Comparison of ENCODE assay signal across 10 cellular contexts in the genomic region with DNA sequence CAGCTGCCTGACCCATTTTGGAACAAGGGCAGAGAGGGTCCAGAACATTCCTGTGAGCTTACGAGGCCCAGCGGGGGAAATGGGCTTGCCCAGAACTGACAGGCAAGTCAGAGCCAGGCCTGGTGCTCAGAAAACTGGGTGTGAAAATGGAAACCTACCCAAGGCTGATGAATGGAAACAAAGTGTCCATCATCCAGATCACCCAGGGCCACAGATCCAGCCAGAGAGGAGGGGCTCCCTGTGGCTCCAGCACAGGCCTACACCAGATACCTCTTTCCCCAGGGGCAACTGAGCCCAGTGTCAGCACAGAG. TPM values are rescaled to one million over a fixed set of nuclear protein-coding genes. Genes with fewer than 3 reads are reported as not detected.
A peak's percentile ranks its signal among the peaks of the same experiment; 100 is the strongest.
DNase-seq lines count a peak whose midpoint lies in the region; ATAC-seq and TF ChIP-seq lines count a peak whose summit lies in the region.
"Had no signal": no experiment of that assay in that cellular context is flagged by ENCODE, and none has a peak within 500 bp of the region (broad histone marks: within the 10 kb centered on the region; RNA-seq: fewer than 3 reads in every experiment).

No MANE protein-coding gene starts in this region.

- H4K20me1 ChIP-seq in neural cell (ENCODE audit: insufficient read depth): no peaks in the 10 kb centered on the region

- H3K9me3 Mint-ChIP-seq in activated T-cell treated with anti-CD3 and anti-CD28 coated beads, Interleukin-2, amount 50 U/mL, for 4 hours: no peaks in the 10 kb centered on the region

- H3K9me3 ChIP-seq in neural cell (ENCODE audit: low read length) (no peaks in the 10 kb centered on the region), mucosa of descending colon (no peaks in the 10 kb centered on the region)

- TF ChIP-seq EP300 in neural cell (conservative IDR thresholded peaks at IDR 0.05; ENCODE audit: poor library complexity, severe bottlenecking): no peak

- TF ChIP-seq RAD21 in neural cell (conservative IDR thresholded peaks at IDR 0.05): no peak

- H3K4me2 ChIP-seq in neural cell (ENCODE audit: low read length): no peak overlapping the region

- no peaks in the 10 kb centered on the region for H3K27me3 Mint-ChIP-seq in activated T-cell treated with anti-CD3 and anti-CD28 coated beads, Interleukin-2, amount 50 U/mL, for 4 hours (ENCODE audit: low read depth)

- no peak overlapping the region for H3K4me3 Mint-ChIP-seq in activated T-cell treated with anti-CD3 and anti-CD28 coated beads, Interleukin-2, amount 50 U/mL, for 4 hours

- H3K27ac ChIP-seq in dorsolateral prefrontal cortex (peak overlapping the region in 38 of 59 donors; percentile 0 to 94 (median 48)), neural cell (ENCODE audit: low read length) (no peak overlapping the region)
- H3K27ac ChIP-seq: C4-2B had no signal

- H3K9ac ChIP-seq in neural cell (ENCODE audit: low read length): no peak overlapping the region

- no peaks in the 10 kb centered on the region for H3F3A ChIP-seq in neural cell (ENCODE audit: insufficient read depth, low read length, poor library complexity, severe bottlenecking)

- H3K4me3 ChIP-seq in dorsolateral prefrontal cortex (peak overlapping the region in 34 of 59 donors; percentile 4 to 99 (median 90)), neural cell (ENCODE audit: low read length) (peak overlapping the region; percentile 95), mucosa of descending colon (no peak overlapping the region)

- TF ChIP-seq CTCF in dorsolateral prefrontal cortex (IDR thresholded peaks at IDR 0.05 in 54 of 56, conservative IDR thresholded peaks at IDR 0.05 in 2 of 56; ENCODE audit: low read depth in 1 of 56, partially characterized antibody in 56 of 56) (no peak), neural cell (IDR thresholded peaks at IDR 0.05; ENCODE audit: poor library complexity, severe bottlenecking) (no peak), mucosa of descending colon (IDR thresholded peaks at IDR 0.05) (no peak)

- H3K27me3 ChIP-seq in dorsolateral prefrontal cortex: no peaks in the 10 kb centered on the region
- H3K27me3 ChIP-seq in neural cell (ENCODE audit: insufficient read depth, low read depth, low read length): no peaks in the 10 kb centered on the region

- DNase-seq in ELR (ENCODE audit: low read depth) (peak; percentile 65), dorsolateral prefrontal cortex (no peak), mucosa of descending colon (no peak)
- no peak for DNase-seq in activated T-cell treated with anti-CD3 and anti-CD28 coated beads, Interleukin-2, amount 50 U/mL, for 4 hours
- DNase-seq: GOT3; NCI-H146; stimulated activated CD4-positive, alpha-beta T cell treated with anti-CD3 and anti-CD28 coated beads, Interleukin-4, amount 100 ng/mL, for 24 hours had no signal

- H3K4me1 Mint-ChIP-seq in activated T-cell treated with anti-CD3 and anti-CD28 coated beads, Interleukin-2, amount 50 U/mL, for 4 hours (ENCODE audit: low read depth): peaks cover 39% of the 10 kb centered on the region

- peaks cover 4% of the 10 kb centered on the region for H3K79me2 ChIP-seq in neural cell (replicated peaks; ENCODE audit: insufficient read depth, low read length)

- H3K9me2 ChIP-seq in neural cell (ENCODE audit: insufficient read depth, low read length): no peaks in the 10 kb centered on the region

- H2AFZ ChIP-seq in neural cell (ENCODE audit: low read depth, low read length): no peak overlapping the region

- peaks cover 12% of the 10 kb centered on the region for H3K36me3 Mint-ChIP-seq in activated T-cell treated with anti-CD3 and anti-CD28 coated beads, Interleukin-2, amount 50 U/mL, for 4 hours (ENCODE audit: insufficient read depth)

- peaks cover 40% of the 10 kb centered on the region for H3K4me1 ChIP-seq in mucosa of descending colon (ENCODE audit: low read depth)

- ATAC-seq in GM18861 (IDR thresholded peaks at IDR 0.05; ENCODE audit: unreplicated experiment) (no peak), mucosa of descending colon (no peak)
- ATAC-seq in activated T-cell treated with anti-CD3 and anti-CD28 coated beads, Interleukin-2, amount 50 U/mL, for 4 hours: no peak

- H3K36me3 ChIP-seq in neural cell (ENCODE audit: insufficient read depth, low read length) (no peaks in the 10 kb centered on the region), mucosa of descending colon (ENCODE audit: low read depth) (no peaks in the 10 kb centered on the region)

- intact Hi-C loops in dorsolateral prefrontal cortex (cut with DNase I) (loop anchor here in 1 of 2 donors (10.0 kb wide), 1 partner anchor 232 kb away; the partner anchor contains the start of gene TSPAN17), mucosa of descending colon (cut with DNase I, micrococcal nuclease) (loop anchor here in 1 of 2 donors (10.0 kb wide), 1 partner anchor 132 kb away; the partner anchor contains the start of gene CDHR2)

TF ChIP-seq in neural cell, 6 proteins besides CTCF, POLR2A, EP300 and RAD21:
- TF ChIP-seq MXI1 (conservative IDR thresholded peaks at IDR 0.05; ENCODE audit: poor library complexity, severe bottlenecking): no peak
- TF ChIP-seq REST (IDR thresholded peaks at IDR 0.05; ENCODE audit: borderline replicate concordance): no peak
- no peak for TF ChIP-seq SMC3 (conservative IDR thresholded peaks at IDR 0.05; ENCODE audit: poor library complexity)
- no peak for TF ChIP-seq POLR2AphosphoS5 (IDR thresholded peaks at IDR 0.05)
- TF ChIP-seq TAF1 (IDR thresholded peaks at IDR 0.05; ENCODE audit: low read depth): no peak
- TF ChIP-seq EZH2 (IDR thresholded peaks at IDR 0.05; ENCODE audit: borderline replicate concordance, insufficient read depth, low read length, poor library complexity, severe bottlenecking): no peak

RNA-seq across cellular contexts. Expression of gene CLTB, which starts 3.1 kb away (rescaled TPM):
- total RNA-seq in dorsolateral prefrontal cortex: 100 to 1,000 TPM in 115 of 120 experiments, 10 to 100 TPM in 5; 66.4 to 198 (median 136) TPM
- polyA plus RNA-seq in neural cell: 239 and 245 TPM in 2 replicates
- polyA minus RNA-seq in neural cell: 116 and 124 TPM in 2 replicates
- 100 to 1,000 TPM; 144 to 234 (median 199) TPM for total RNA-seq in mucosa of descending colon
- 100 to 1,000 TPM; 121 to 133 (median 123) TPM for total RNA-seq in activated T-cell treated with anti-CD3 and anti-CD28 coated beads, Interleukin-2, amount 50 U/mL, for 4 hours

RNA-seq across cellular contexts. Expression of gene HIGD2A, which starts 24.7 kb away (rescaled TPM):
- 100 to 1,000 TPM in 8 of 120 experiments, 10 to 100 TPM in 112; 58.3 to 114 (median 80.1) TPM for total RNA-seq in dorsolateral prefrontal cortex
- 61.8 and 81.3 TPM in 2 replicates for polyA plus RNA-seq in neural cell
- 36.0 and 41.3 TPM in 2 replicates for polyA minus RNA-seq in neural cell
- 100 to 1,000 TPM; 186 to 257 (median 198) TPM for total RNA-seq in mucosa of descending colon
- total RNA-seq in activated T-cell treated with anti-CD3 and anti-CD28 coated beads, Interleukin-2, amount 50 U/mL, for 4 hours: 100 to 1,000 TPM in 1 of 3 donors, 10 to 100 TPM in 2; 87.5 to 101 (median 95.8) TPM

RNA-seq across cellular contexts. Expression of gene NOP16, which starts 24.8 kb away (rescaled TPM):
- total RNA-seq in dorsolateral prefrontal cortex (10 to 100 TPM in 104 of 120 experiments, 1 to 10 TPM in 16; 7.6 to 21.5 (median 13.1) TPM), mucosa of descending colon (10 to 100 TPM; 17.0 to 22.9 (median 18.4) TPM)
- 23.9 and 29.9 TPM in 2 replicates for polyA plus RNA-seq in neural cell
- 12.5 and 12.7 TPM in 2 replicates for polyA minus RNA-seq in neural cell
- 100 to 1,000 TPM; 247 to 262 (median 255) TPM for total RNA-seq in activated T-cell treated with anti-CD3 and anti-CD28 coated beads, Interleukin-2, amount 50 U/mL, for 4 hours

RNA-seq across cellular contexts. Expression of gene FAF2, which starts 35.0 kb away (rescaled TPM):
- total RNA-seq in dorsolateral prefrontal cortex (10 to 100 TPM; 23.5 to 42.0 (median 33.9) TPM), mucosa of descending colon (10 to 100 TPM; 33.1 to 36.1 (median 33.4) TPM)
- polyA plus RNA-seq in neural cell: 30.8 and 33.6 TPM in 2 replicates
- 51.9 and 54.0 TPM in 2 replicates for polyA minus RNA-seq in neural cell
- 10 to 100 TPM; 43.0 to 50.1 (median 43.2) TPM for total RNA-seq in activated T-cell treated with anti-CD3 and anti-CD28 coated beads, Interleukin-2, amount 50 U/mL, for 4 hours

RNA-seq across cellular contexts. Expression of gene ARL10, which starts 47.9 kb away (rescaled TPM):
- total RNA-seq in dorsolateral prefrontal cortex (10 to 100 TPM; 18.1 to 46.0 (median 28.5) TPM), mucosa of descending colon (10 to 100 TPM in 1 of 3 donors, 1 to 10 TPM in 2; 2.1 to 12.2 (median 2.3) TPM)
- polyA plus RNA-seq in neural cell: 12.7 and 22.8 TPM in 2 replicates
- 38.5 and 41.1 TPM in 2 replicates for polyA minus RNA-seq in neural cell
- 1 to 10 TPM; 7.0 to 8.6 (median 7.9) TPM for total RNA-seq in activated T-cell treated with anti-CD3 and anti-CD28 coated beads, Interleukin-2, amount 50 U/mL, for 4 hours

Comparison
In these comparisons a context has a peak if more than half of its experiments do, and no peak if none do; other contexts are left out.
1. RNA of gene NOP16, which starts 24.8 kb away (total RNA-seq): 247 to 262 TPM in activated T-cell treated with anti-CD3 and anti-CD28 coated beads, Interleukin-2, amount 50 U/mL, for 4 hours; 17.0 to 22.9 TPM in mucosa of descending colon and 7.6 to 21.5 TPM in dorsolateral prefrontal cortex; every median in the first group is over 10 times any median in the second.